ENCODE assay signal across 8 cellular contexts in the genomic region with DNA sequence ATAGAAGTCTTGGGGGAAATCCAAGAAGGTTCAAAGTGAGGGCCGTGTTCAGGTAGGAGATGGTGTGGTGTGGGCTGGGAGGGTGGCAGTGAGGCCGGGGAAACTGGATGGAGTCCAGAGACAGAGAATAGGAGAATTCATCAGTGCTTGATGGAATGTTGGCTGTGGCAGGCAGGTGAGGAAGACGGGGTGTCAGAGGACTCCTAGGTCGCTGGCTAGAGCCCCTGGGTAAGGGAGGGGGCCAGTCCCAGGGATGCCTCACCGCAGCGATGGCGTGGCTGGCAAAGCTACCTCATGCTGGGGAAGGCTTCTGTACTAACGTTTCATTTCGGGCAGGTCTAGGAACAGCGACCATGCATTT.
A peak's percentile ranks its signal among the peaks of the same experiment; 100 is the strongest.
DNase-seq lines count a peak whose midpoint lies in the region; ATAC-seq and TF ChIP-seq lines count a peak whose summit lies in the region.

No MANE protein-coding gene starts in this region.

- H3K9me3 ChIP-seq in AG04450 (ENCODE audit: control insufficient read depth, insufficient read depth, low read length) (no peaks in the 10 kb centered on the region), MM.1S (replicated peaks; ENCODE audit: insufficient read depth, low read length) (no peaks in the 10 kb centered on the region), ectodermal cell (ENCODE audit: control insufficient read depth, low read length) (no peaks in the 10 kb centered on the region)

- peak overlapping the region; percentile 90 for H2AFZ ChIP-seq in MM.1S (ENCODE audit: low read length)

- no peak for ATAC-seq in natural killer cell treated with Interleukin-12 subunit alpha and Interleukin-12 subunit beta and Interleukin-15 and Interleukin-18, amount 100 ng/mL, for 72 hours

- no peak overlapping the region for H3K9ac ChIP-seq in MM.1S (ENCODE audit: low read length)

- no peaks in the 10 kb centered on the region for H3K36me3 Mint-ChIP-seq in natural killer cell treated with Interleukin-12 subunit alpha and Interleukin-12 subunit beta and Interleukin-15 and Interleukin-18, amount 100 ng/mL, for 72 hours

- peak overlapping the region; percentile 56 for H3K4me3 Mint-ChIP-seq in natural killer cell treated with Interleukin-12 subunit alpha and Interleukin-12 subunit beta and Interleukin-15 and Interleukin-18, amount 100 ng/mL, for 72 hours

- DNase-seq in AG04450 (ENCODE audit: low read depth, low spot score) (no peak), MM.1S (no peak), DMS79 (lab: John Stamatoyannopoulos, UW) (no peak)
- no peak for DNase-seq in natural killer cell treated with Interleukin-12 subunit alpha and Interleukin-12 subunit beta and Interleukin-15 and Interleukin-18, amount 100 ng/mL, for 72 hours (ENCODE audit: low spot score)
- no peak for DNase-seq in activated CD4-positive, CD25-positive, alpha-beta regulatory T cell (lab: John Stamatoyannopoulos, UW)
- no peak for DNase-seq in stimulated activated CD4-positive, alpha-beta T cell treated with anti-CD3 and anti-CD28 coated beads, Interleukin-12 subunit alpha, Interleukin-12 subunit beta, amount 100 ng/mL, for 4 hours
- DNase-seq in activated CD4-positive, CD25-positive, alpha-beta regulatory T cell treated with anti-CD3 and anti-CD28 coated beads, Interleukin-2, amount 50 U/mL, for 72 hours, result no peak

- H3K27ac ChIP-seq in AG04450 (ENCODE audit: low read depth, low read length), result no peak overlapping the region
- H3K27ac ChIP-seq in MM.1S (ENCODE audit: low read length), result no peak overlapping the region
- peak overlapping the region; percentile 91 for H3K27ac ChIP-seq in ectodermal cell (ENCODE audit: insufficient read depth, low read depth, low read length, poor library complexity, severe bottlenecking)

- H3K4me2 ChIP-seq in MM.1S (ENCODE audit: low read depth, low read length), result peak overlapping the region; percentile 69

- H3K4me3 ChIP-seq in AG04450 (ENCODE audit: low read depth, low read length) (peak overlapping the region; percentile 60), MM.1S (ENCODE audit: low read length) (peak overlapping the region; percentile 50), ectodermal cell (ENCODE audit: insufficient read depth, low read depth, low read length) (peak overlapping the region; percentile 43)

- H3K27ac Mint-ChIP-seq in natural killer cell treated with Interleukin-12 subunit alpha and Interleukin-12 subunit beta and Interleukin-15 and Interleukin-18, amount 100 ng/mL, for 72 hours, result peak overlapping the region in 1 of 2 donors; percentile 36

- no peaks in the 10 kb centered on the region for H3F3A ChIP-seq in MM.1S (ENCODE audit: insufficient read depth, low read length)

- POLR2A ChIA-PET in AG04450 (lab: Yijun Ruan, JAX), result no interaction called here

- 25 to 29% methylated on average over 10 of the region's 10 CpGs for WGBS in ectodermal cell, 2 experiments

- H3K9me2 ChIP-seq in MM.1S (replicated peaks; ENCODE audit: insufficient read depth, low read length), result no peaks in the 10 kb centered on the region

- peaks cover 9 to 18% of the 10 kb centered on the region in 2 donors for H3K27me3 Mint-ChIP-seq in natural killer cell treated with Interleukin-12 subunit alpha and Interleukin-12 subunit beta and Interleukin-15 and Interleukin-18, amount 100 ng/mL, for 72 hours

- TF ChIP-seq CTCF in AG04450 (IDR thresholded peaks at IDR 0.05; ENCODE audit: low read depth, low read length), result no peak
- no peak for TF ChIP-seq CTCF in MM.1S (IDR thresholded peaks at IDR 0.05; ENCODE audit: low read length)

- H3K9me3 Mint-ChIP-seq in natural killer cell treated with Interleukin-12 subunit alpha and Interleukin-12 subunit beta and Interleukin-15 and Interleukin-18, amount 100 ng/mL, for 72 hours, result no peaks in the 10 kb centered on the region

- H3K4me1 ChIP-seq in MM.1S (ENCODE audit: low read length) (no peaks in the 10 kb centered on the region), ectodermal cell (ENCODE audit: control insufficient read depth, insufficient read depth, low read length) (peaks cover 44% of the 10 kb centered on the region)

- H3K4me1 Mint-ChIP-seq in natural killer cell treated with Interleukin-12 subunit alpha and Interleukin-12 subunit beta and Interleukin-15 and Interleukin-18, amount 100 ng/mL, for 72 hours (ENCODE audit: low read depth in 2 of 2), result peaks cover 0 to 14% of the 10 kb centered on the region in 2 donors

- H3K79me2 ChIP-seq in MM.1S (ENCODE audit: low read length), result no peaks in the 10 kb centered on the region

- H3K36me3 ChIP-seq in MM.1S (replicated peaks; ENCODE audit: insufficient read depth, low read length), result no peaks in the 10 kb centered on the region
- no peaks in the 10 kb centered on the region for H3K36me3 ChIP-seq in ectodermal cell (ENCODE audit: control insufficient read depth, insufficient read depth, low read length)

- no peaks in the 10 kb centered on the region for H4K20me1 ChIP-seq in MM.1S (ENCODE audit: insufficient read depth, low read length)

- peaks cover 37% of the 10 kb centered on the region for H3K27me3 ChIP-seq in AG04450 (ENCODE audit: control insufficient read depth, insufficient read depth, low read length)
- H3K27me3 ChIP-seq in MM.1S (replicated peaks; ENCODE audit: insufficient read depth, low read length), result no peaks in the 10 kb centered on the region
- H3K27me3 ChIP-seq in ectodermal cell (ENCODE audit: control insufficient read depth, insufficient read depth, low read length, poor library complexity, severe bottlenecking), result no peaks in the 10 kb centered on the region

- CTCF ChIA-PET in AG04450 (lab: Charles Lee), result no interaction called here
